ENCODE assay signal across 2 cellular contexts in genomic region chrX:153783378-153784013, GRCh38.
TF ChIP-seq lines count a peak whose summit lies in the region.

No MANE protein-coding gene starts in this region.

TF ChIP-seq in SK-N-SH, 30 proteins besides CTCF, POLR2A, EP300 and RAD21:
- no peak for TF ChIP-seq TCF12 (IDR thresholded peaks at IDR 0.05)
- TF ChIP-seq SMC3 (IDR thresholded peaks at IDR 0.05; ENCODE audit: low read depth, low read length), result no peak
- TF ChIP-seq REST (IDR thresholded peaks at IDR 0.05; ENCODE audit: low read depth, low read length), result no peak
- no peak for TF ChIP-seq MEF2A (IDR thresholded peaks at IDR 0.05; ENCODE audit: borderline replicate concordance, low read depth)
- no peak for TF ChIP-seq IRF3 (IDR thresholded peaks at IDR 0.05; ENCODE audit: low read depth, low read length)
- no peak for TF ChIP-seq MXI1 (IDR thresholded peaks at IDR 0.05; ENCODE audit: low read depth, low read length)
- TF ChIP-seq GATA2 (CRISPR knock-in tag; IDR thresholded peaks at IDR 0.05), result no peak
- no peak for TF ChIP-seq RCOR1 (IDR thresholded peaks at IDR 0.05; ENCODE audit: low read length)
- TF ChIP-seq USF2 (IDR thresholded peaks at IDR 0.05; ENCODE audit: borderline replicate concordance, low read depth, low read length), result no peak
- TF ChIP-seq TAF1 (IDR thresholded peaks at IDR 0.05; ENCODE audit: borderline replicate concordance, low read depth, low read length), result no peak
- TF ChIP-seq FOXJ3 (CRISPR knock-in tag; IDR thresholded peaks at IDR 0.05), result no peak
- no peak for TF ChIP-seq RFX5 (IDR thresholded peaks at IDR 0.05; ENCODE audit: low read length)
- TF ChIP-seq ELF1 (IDR thresholded peaks at IDR 0.05), result no peak
- no peak for TF ChIP-seq NRF1 (IDR thresholded peaks at IDR 0.05; ENCODE audit: low read depth, low read length)
- no peak for TF ChIP-seq FOSL2 (IDR thresholded peaks at IDR 0.05; ENCODE audit: borderline replicate concordance, low read depth)
- TF ChIP-seq CHD2 (IDR thresholded peaks at IDR 0.05; ENCODE audit: low read length, partially characterized antibody), result no peak
- TF ChIP-seq JUND (IDR thresholded peaks at IDR 0.05), result no peak

TF ChIP-seq in SK-N-SH treated with all-trans-retinoic acid at 6 μM for 48 hours, 23 proteins besides CTCF, POLR2A, EP300 and RAD21:
- no peak for TF ChIP-seq CSRNP3 (CRISPR knock-in tag; IDR thresholded peaks at IDR 0.05)
- TF ChIP-seq ZNF565 (CRISPR knock-in tag; conservative IDR thresholded peaks at IDR 0.05; ENCODE audit: low read depth), result no peak
- no peak for TF ChIP-seq ZNF70 (CRISPR knock-in tag; IDR thresholded peaks at IDR 0.05)
- TF ChIP-seq TOX (CRISPR knock-in tag; IDR thresholded peaks at IDR 0.05; ENCODE audit: borderline replicate concordance), result no peak
- no peak for TF ChIP-seq ZFP3 (CRISPR knock-in tag; IDR thresholded peaks at IDR 0.05)
- TF ChIP-seq RARB (CRISPR knock-in tag; IDR thresholded peaks at IDR 0.05), result no peak
- TF ChIP-seq ARNTL (CRISPR knock-in tag; IDR thresholded peaks at IDR 0.05; ENCODE audit: borderline replicate concordance, low read depth), result no peak
